ENCODE assay signal across 8 cellular contexts in genomic region chr16:81447383-81448101, GRCh38. TPM values are rescaled to one million over a fixed set of nuclear protein-coding genes. Genes with fewer than 3 reads are reported as not detected.
DNase-seq lines count a peak whose midpoint lies in the region; ATAC-seq, FAIRE-seq and TF ChIP-seq lines count a peak whose summit lies in the region.

No MANE protein-coding gene starts in this region.

- in situ Hi-C loops in GM13976 (cut with MboI; ENCODE audit: low sequenced_read_pairs, unreplicated experiment): no loop called here

- H3K9me3 Mint-ChIP-seq in activated T-helper 2 cell treated with anti-CD3 and anti-CD28 coated beads, Interferon-gamma antibody, Interleukin-2, Interleukin-4, amounts not matched to agents 10 μg/mL and 5 μg/mL and 100 μg/mL, durations not matched to agents 14 hours and 24 hours and 36 hours: peaks cover 12% of the 10 kb centered on the region

- DNase-seq in activated effector memory CD4-positive, alpha-beta T cell treated with anti-CD3 and anti-CD28 coated beads, Interleukin-2, amount 50 U/mL, for 16 hours: peak; percentile 54
- no peak for DNase-seq in activated effector memory CD4-positive, alpha-beta T cell treated with Interleukin-2 at 50 U/mL for 16 hours
- DNase-seq in activated T-helper 2 cell treated with anti-CD3 and anti-CD28 coated beads, Interferon-gamma antibody, Interleukin-2, Interleukin-4, amounts not matched to agents 10 μg/mL and 5 μg/mL and 100 μg/mL, durations not matched to agents 14 hours and 24 hours and 36 hours (ENCODE audit: low spot score): no peak
- DNase-seq in kidney: peak; percentile 80
- DNase-seq in thoracic aorta (ENCODE audit: low spot score): no peak
- no peak for DNase-seq in activated CD4-positive, CD25-positive, alpha-beta regulatory T cell treated with anti-CD3 and anti-CD28 coated beads, Interleukin-2, amount 50 U/mL, for 72 hours
- no peak for DNase-seq in GM13976 (ENCODE audit: low spot score)
- DNase-seq in ureter (ENCODE audit: low spot score): no peak

- peak overlapping the region; percentile 90 for H3K4me3 Mint-ChIP-seq in activated T-helper 2 cell treated with anti-CD3 and anti-CD28 coated beads, Interferon-gamma antibody, Interleukin-2, Interleukin-4, amounts not matched to agents 10 μg/mL and 5 μg/mL and 100 μg/mL, durations not matched to agents 14 hours and 24 hours and 36 hours (ENCODE audit: low read depth)

- TF ChIP-seq CTCF in kidney (IDR thresholded peaks at IDR 0.05; ENCODE audit: borderline replicate concordance, extremely low read depth, insufficient read depth) (no peak), thoracic aorta (IDR thresholded peaks at IDR 0.05) (no peak), GM13976 (IDR thresholded peaks at IDR 0.05; ENCODE audit: borderline replicate concordance, control extremely low read depth, extremely low read depth, insufficient read depth, missing control alignments) (no peak)

- H3K4me1 Mint-ChIP-seq in activated T-helper 2 cell treated with anti-CD3 and anti-CD28 coated beads, Interferon-gamma antibody, Interleukin-2, Interleukin-4, amounts not matched to agents 10 μg/mL and 5 μg/mL and 100 μg/mL, durations not matched to agents 14 hours and 24 hours and 36 hours (ENCODE audit: low read depth): peaks cover 64% of the 10 kb centered on the region

- no peak for FAIRE-seq in kidney (lab: Jason Lieb, UNC)

- no peaks in the 10 kb centered on the region for H3K9me3 ChIP-seq in kidney (ENCODE audit: control insufficient read depth in 1 of 2, low read length in 2 of 2)
- H3K9me3 ChIP-seq in thoracic aorta: no peaks in the 10 kb centered on the region

- H3K27ac ChIP-seq in kidney (ENCODE audit: low read depth in 2 of 2, low read length in 2 of 2) (peak overlapping the region; percentile 85 to 97), thoracic aorta (peak overlapping the region in 1 of 2 donors; percentile 32)

- H3K27me3 ChIP-seq in thoracic aorta (replicated peaks; ENCODE audit: insufficient read depth): no peaks in the 10 kb centered on the region

- H3K4me3 ChIP-seq in kidney (ENCODE audit: low read length in 2 of 2) (peak overlapping the region; percentile 68 to 78), thoracic aorta (peak overlapping the region; percentile 72)

- ATAC-seq in thoracic aorta (ENCODE audit: insufficient number of reproducible peaks, low FRiP score, low read depth): no peak

- H3K36me3 ChIP-seq in kidney (ENCODE audit: control insufficient read depth in 1 of 2, insufficient read depth in 2 of 2, low read length in 2 of 2): no peaks in the 10 kb centered on the region
- no peaks in the 10 kb centered on the region for H3K36me3 ChIP-seq in thoracic aorta

- peaks cover 47% of the 10 kb centered on the region for H3K36me3 Mint-ChIP-seq in activated T-helper 2 cell treated with anti-CD3 and anti-CD28 coated beads, Interferon-gamma antibody, Interleukin-2, Interleukin-4, amounts not matched to agents 10 μg/mL and 5 μg/mL and 100 μg/mL, durations not matched to agents 14 hours and 24 hours and 36 hours (ENCODE audit: low read depth)

- H3K4me1 ChIP-seq in kidney (ENCODE audit: control insufficient read depth in 1 of 2, insufficient read depth in 1 of 2, low read depth in 1 of 2, low read length in 2 of 2) (peaks cover 38 to 52% of the 10 kb centered on the region in 2 donors), thoracic aorta (ENCODE audit: control insufficient read depth in 1 of 2, low read depth in 2 of 2) (peaks cover 8 to 13% of the 10 kb centered on the region in 2 donors)

- peak overlapping the region; percentile 75 to 95 for H3K9ac ChIP-seq in kidney (ENCODE audit: low read length in 2 of 2)

- no peak overlapping the region for H3K27ac Mint-ChIP-seq in activated T-helper 2 cell treated with anti-CD3 and anti-CD28 coated beads, Interferon-gamma antibody, Interleukin-2, Interleukin-4, amounts not matched to agents 10 μg/mL and 5 μg/mL and 100 μg/mL, durations not matched to agents 14 hours and 24 hours and 36 hours

- intact Hi-C loops in activated T-helper 2 cell treated with anti-CD3 and anti-CD28 coated beads, Interferon-gamma antibody, Interleukin-2, Interleukin-4, amounts not matched to agents 10 μg/mL and 5 μg/mL and 100 μg/mL, durations not matched to agents 14 hours and 24 hours and 36 hours (cut with micrococcal nuclease): loop anchor here (5.0 to 10.0 kb wide), 3 partner anchors 77 to 170 kb away; partner anchors contain the start of gene GAN
- intact Hi-C loops in kidney (cut with DNase I): no loop called here

- H3K27me3 Mint-ChIP-seq in activated T-helper 2 cell treated with anti-CD3 and anti-CD28 coated beads, Interferon-gamma antibody, Interleukin-2, Interleukin-4, amounts not matched to agents 10 μg/mL and 5 μg/mL and 100 μg/mL, durations not matched to agents 14 hours and 24 hours and 36 hours (ENCODE audit: low read depth): peaks cover 5% of the 10 kb centered on the region

RNA-seq across cellular contexts. Expression of gene CMIP, which starts 2.9 kb away (rescaled TPM):
- 68.0 and 76.9 TPM in 2 replicates for total RNA-seq in activated T-helper 2 cell treated with anti-CD3 and anti-CD28 coated beads, Interferon-gamma antibody, Interleukin-2, Interleukin-4, amounts not matched to agents 10 μg/mL and 5 μg/mL and 100 μg/mL, durations not matched to agents 14 hours and 24 hours and 36 hours
- total RNA-seq in kidney (65.7 TPM), thoracic aorta (10 to 100 TPM; 20.8 to 46.8 TPM), ureter (98.0 TPM)
- polyA plus RNA-seq in kidney (ENCODE audit: insufficient read depth, low read depth, low replicate concordance): 16.6 TPM

Comparison
In these comparisons a context has a peak if more than half of its experiments do, and no peak if none do; other contexts are left out.
1. DNase-seq: peak in activated effector memory CD4-positive, alpha-beta T cell treated with anti-CD3 and anti-CD28 coated beads, Interleukin-2, amount 50 U/mL, for 16 hours (single experiment) and kidney (single experiment); none in activated effector memory CD4-positive, alpha-beta T cell treated with Interleukin-2 at 50 U/mL for 16 hours (single experiment), activated T-helper 2 cell treated with anti-CD3 and anti-CD28 coated beads, Interferon-gamma antibody, Interleukin-2, Interleukin-4, amounts not matched to agents 10 μg/mL and 5 μg/mL and 100 μg/mL, durations not matched to agents 14 hours and 24 hours and 36 hours (single experiment), thoracic aorta (single experiment), activated CD4-positive, CD25-positive, alpha-beta regulatory T cell treated with anti-CD3 and anti-CD28 coated beads, Interleukin-2, amount 50 U/mL, for 72 hours (single experiment), GM13976 (single experiment) and ureter (single experiment).